1 cellular context compared by ENCODE assay signal in the genomic region with DNA sequence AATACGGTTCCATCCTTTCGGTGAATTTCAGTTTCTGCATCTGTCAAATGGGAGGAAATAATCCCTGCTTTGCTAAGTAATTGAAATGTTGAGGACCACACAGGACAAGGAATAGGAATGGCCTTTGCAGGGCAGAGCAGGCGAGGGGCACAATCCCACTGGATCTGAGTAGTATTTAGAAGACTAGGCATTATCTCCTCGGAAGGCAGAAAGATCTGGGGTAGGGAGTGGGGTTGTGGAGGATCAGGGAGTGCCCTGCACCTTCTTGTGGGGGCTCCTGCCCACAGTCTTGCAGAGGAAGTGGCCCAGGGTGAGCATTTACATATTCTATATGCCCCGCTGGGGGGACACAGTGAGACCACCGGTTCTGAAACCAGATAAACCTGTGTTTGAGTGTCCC.
TF ChIP-seq lines count a peak whose summit lies in the region.

No MANE protein-coding gene starts in this region.

TF ChIP-seq in H1, 55 proteins besides CTCF, POLR2A, EP300 and RAD21 (continued from another document):
- TF ChIP-seq ATF2 (IDR thresholded peaks at IDR 0.05; ENCODE audit: low read length) (no peak), MAX (IDR thresholded peaks at IDR 0.05) (no peak), RXRA (IDR thresholded peaks at IDR 0.05; ENCODE audit: insufficient read depth, low read depth, low read length) (no peak), BACH1 (IDR thresholded peaks at IDR 0.05; ENCODE audit: low read length) (no peak), CEBPB (IDR thresholded peaks at IDR 0.05; ENCODE audit: low read depth, low read length) (no peak), SP4 (IDR thresholded peaks at IDR 0.05; ENCODE audit: low read length) (no peak), YY1 (IDR thresholded peaks at IDR 0.05; ENCODE audit: low read depth, low read length) (no peak), TAF7 (optimal IDR thresholded peaks at IDR 0.05; ENCODE audit: borderline replicate concordance, low read depth, low read length) (no peak), TEAD4 (IDR thresholded peaks at IDR 0.05; ENCODE audit: low read depth, low read length) (no peak), BRCA1 (IDR thresholded peaks at IDR 0.05; ENCODE audit: low read depth, low read length) (no peak), NANOG (IDR thresholded peaks at IDR 0.05; ENCODE audit: insufficient read depth, low read depth, low read length, poor library complexity, severe bottlenecking) (no peak)
- TF ChIP-seq, protein P1, sequence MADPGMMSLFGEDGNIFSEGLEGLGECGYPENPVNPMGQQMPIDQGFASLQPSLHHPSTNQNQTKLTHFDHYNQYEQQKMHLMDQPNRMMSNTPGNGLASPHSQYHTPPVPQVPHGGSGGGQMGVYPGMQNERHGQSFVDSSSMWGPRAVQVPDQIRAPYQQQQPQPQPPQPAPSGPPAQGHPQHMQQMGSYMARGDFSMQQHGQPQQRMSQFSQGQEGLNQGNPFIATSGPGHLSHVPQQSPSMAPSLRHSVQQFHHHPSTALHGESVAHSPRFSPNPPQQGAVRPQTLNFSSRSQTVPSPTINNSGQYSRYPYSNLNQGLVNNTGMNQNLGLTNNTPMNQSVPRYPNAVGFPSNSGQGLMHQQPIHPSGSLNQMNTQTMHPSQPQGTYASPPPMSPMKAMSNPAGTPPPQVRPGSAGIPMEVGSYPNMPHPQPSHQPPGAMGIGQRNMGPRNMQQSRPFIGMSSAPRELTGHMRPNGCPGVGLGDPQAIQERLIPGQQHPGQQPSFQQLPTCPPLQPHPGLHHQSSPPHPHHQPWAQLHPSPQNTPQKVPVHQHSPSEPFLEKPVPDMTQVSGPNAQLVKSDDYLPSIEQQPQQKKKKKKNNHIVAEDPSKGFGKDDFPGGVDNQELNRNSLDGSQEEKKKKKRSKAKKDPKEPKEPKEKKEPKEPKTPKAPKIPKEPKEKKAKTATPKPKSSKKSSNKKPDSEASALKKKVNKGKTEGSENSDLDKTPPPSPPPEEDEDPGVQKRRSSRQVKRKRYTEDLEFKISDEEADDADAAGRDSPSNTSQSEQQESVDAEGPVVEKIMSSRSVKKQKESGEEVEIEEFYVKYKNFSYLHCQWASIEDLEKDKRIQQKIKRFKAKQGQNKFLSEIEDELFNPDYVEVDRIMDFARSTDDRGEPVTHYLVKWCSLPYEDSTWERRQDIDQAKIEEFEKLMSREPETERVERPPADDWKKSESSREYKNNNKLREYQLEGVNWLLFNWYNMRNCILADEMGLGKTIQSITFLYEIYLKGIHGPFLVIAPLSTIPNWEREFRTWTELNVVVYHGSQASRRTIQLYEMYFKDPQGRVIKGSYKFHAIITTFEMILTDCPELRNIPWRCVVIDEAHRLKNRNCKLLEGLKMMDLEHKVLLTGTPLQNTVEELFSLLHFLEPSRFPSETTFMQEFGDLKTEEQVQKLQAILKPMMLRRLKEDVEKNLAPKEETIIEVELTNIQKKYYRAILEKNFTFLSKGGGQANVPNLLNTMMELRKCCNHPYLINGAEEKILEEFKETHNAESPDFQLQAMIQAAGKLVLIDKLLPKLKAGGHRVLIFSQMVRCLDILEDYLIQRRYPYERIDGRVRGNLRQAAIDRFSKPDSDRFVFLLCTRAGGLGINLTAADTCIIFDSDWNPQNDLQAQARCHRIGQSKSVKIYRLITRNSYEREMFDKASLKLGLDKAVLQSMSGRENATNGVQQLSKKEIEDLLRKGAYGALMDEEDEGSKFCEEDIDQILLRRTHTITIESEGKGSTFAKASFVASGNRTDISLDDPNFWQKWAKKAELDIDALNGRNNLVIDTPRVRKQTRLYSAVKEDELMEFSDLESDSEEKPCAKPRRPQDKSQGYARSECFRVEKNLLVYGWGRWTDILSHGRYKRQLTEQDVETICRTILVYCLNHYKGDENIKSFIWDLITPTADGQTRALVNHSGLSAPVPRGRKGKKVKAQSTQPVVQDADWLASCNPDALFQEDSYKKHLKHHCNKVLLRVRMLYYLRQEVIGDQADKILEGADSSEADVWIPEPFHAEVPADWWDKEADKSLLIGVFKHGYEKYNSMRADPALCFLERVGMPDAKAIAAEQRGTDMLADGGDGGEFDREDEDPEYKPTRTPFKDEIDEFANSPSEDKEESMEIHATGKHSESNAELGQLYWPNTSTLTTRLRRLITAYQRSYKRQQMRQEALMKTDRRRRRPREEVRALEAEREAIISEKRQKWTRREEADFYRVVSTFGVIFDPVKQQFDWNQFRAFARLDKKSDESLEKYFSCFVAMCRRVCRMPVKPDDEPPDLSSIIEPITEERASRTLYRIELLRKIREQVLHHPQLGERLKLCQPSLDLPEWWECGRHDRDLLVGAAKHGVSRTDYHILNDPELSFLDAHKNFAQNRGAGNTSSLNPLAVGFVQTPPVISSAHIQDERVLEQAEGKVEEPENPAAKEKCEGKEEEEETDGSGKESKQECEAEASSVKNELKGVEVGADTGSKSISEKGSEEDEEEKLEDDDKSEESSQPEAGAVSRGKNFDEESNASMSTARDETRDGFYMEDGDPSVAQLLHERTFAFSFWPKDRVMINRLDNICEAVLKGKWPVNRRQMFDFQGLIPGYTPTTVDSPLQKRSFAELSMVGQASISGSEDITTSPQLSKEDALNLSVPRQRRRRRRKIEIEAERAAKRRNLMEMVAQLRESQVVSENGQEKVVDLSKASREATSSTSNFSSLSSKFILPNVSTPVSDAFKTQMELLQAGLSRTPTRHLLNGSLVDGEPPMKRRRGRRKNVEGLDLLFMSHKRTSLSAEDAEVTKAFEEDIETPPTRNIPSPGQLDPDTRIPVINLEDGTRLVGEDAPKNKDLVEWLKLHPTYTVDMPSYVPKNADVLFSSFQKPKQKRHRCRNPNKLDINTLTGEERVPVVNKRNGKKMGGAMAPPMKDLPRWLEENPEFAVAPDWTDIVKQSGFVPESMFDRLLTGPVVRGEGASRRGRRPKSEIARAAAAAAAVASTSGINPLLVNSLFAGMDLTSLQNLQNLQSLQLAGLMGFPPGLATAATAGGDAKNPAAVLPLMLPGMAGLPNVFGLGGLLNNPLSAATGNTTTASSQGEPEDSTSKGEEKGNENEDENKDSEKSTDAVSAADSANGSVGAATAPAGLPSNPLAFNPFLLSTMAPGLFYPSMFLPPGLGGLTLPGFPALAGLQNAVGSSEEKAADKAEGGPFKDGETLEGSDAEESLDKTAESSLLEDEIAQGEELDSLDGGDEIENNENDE (IDR thresholded peaks at IDR 0.05; ENCODE audit: insufficient replicate concordance, low read length), result no peak
